15 cellular contexts compared by ENCODE assay signal in genomic region chr1:214319930-214320329, GRCh38. TPM values are rescaled to one million over a fixed set of nuclear protein-coding genes. Genes with fewer than 3 reads are reported as not detected.
DNase-seq lines count a peak whose midpoint lies in the region; ATAC-seq and TF ChIP-seq lines count a peak whose summit lies in the region.
"Had no signal": no experiment of that assay in that cellular context is flagged by ENCODE, and none has a peak within 500 bp of the region (broad histone marks: within the 10 kb centered on the region; RNA-seq: fewer than 3 reads in every experiment).

No MANE protein-coding gene starts in this region.

- no peak overlapping the region for H3K56ac ChIP-seq in H9 (ENCODE audit: insufficient read length, low read depth, low read length)

- H2AK5ac ChIP-seq in H9 (ENCODE audit: insufficient read length, low read length), result no peak overlapping the region

- peaks cover 0 to 3% (median 0%) of the 10 kb centered on the region in 3 experiments; a peak in 2 of 7 replicates for H3K36me3 Mint-ChIP-seq in H9 (ENCODE audit: insufficient read depth in 1 of 3, low read depth in 3 of 3)

- H4K5ac ChIP-seq in H9 (ENCODE audit: insufficient read length, low read depth, low read length), result no peak overlapping the region

- peak overlapping the region in 8 of 11 experiments; percentile 62 to 73 (median 70); a peak in 15 of 22 replicates for H3K4me2 ChIP-seq in BLaER1 treated with 17β-estradiol and CSF1 and Interleukin-3, amounts not matched to agents 10 nM and 100 nM
- H3K4me2 ChIP-seq in H9 (ENCODE audit: insufficient read depth, insufficient read length, low read length), result no peak overlapping the region

- H3K4me1 Mint-ChIP-seq in H9, result peaks cover 49 to 52% of the 10 kb centered on the region in 2 experiments

- H3K23me2 ChIP-seq in H9 (ENCODE audit: insufficient read length, low read depth, low read length, poor library complexity, severe bottlenecking), result no peaks in the 10 kb centered on the region

- no peaks in the 10 kb centered on the region for H4K20me1 ChIP-seq in BLaER1 treated with 17β-estradiol and CSF1 and Interleukin-3, amounts not matched to agents 10 nM and 100 nM
- no peaks in the 10 kb centered on the region for H4K20me1 ChIP-seq in H9 (ENCODE audit: control insufficient read depth, insufficient read depth, insufficient read length)

- peak; percentile 47 for TF ChIP-seq CTCF in H9 (conservative IDR thresholded peaks at IDR 0.05)
- peak; percentile 40 for TF ChIP-seq CTCF in foreskin keratinocyte (conservative IDR thresholded peaks at IDR 0.05)

- no peak overlapping the region for H3K23ac ChIP-seq in H9 (ENCODE audit: insufficient read length, low read depth, low read length)

- no peaks in the 10 kb centered on the region for H3K79me1 ChIP-seq in H9 (ENCODE audit: insufficient read depth, low read depth, low read length, poor library complexity, severe bottlenecking)

- no peak overlapping the region for H3K18ac ChIP-seq in H9 (ENCODE audit: insufficient read length, low read depth, low read length)

- no peak overlapping the region for H2BK120ac ChIP-seq in H9 (ENCODE audit: low read depth, low read length, poor library complexity, severe bottlenecking)

- H2BK12ac ChIP-seq in H9 (ENCODE audit: insufficient read length, low read depth, low read length), result no peak overlapping the region

- no peak overlapping the region for H3T11ph ChIP-seq in H9 (ENCODE audit: low read length)

- no peak overlapping the region for H3K27ac Mint-ChIP-seq in H9
- H3K27ac Mint-ChIP-seq: activated naive CD8-positive, alpha-beta T cell had no signal

- H2BK5ac ChIP-seq in H9 (ENCODE audit: insufficient read length, low read length), result no peak overlapping the region

- no peak overlapping the region for H4K91ac ChIP-seq in H9 (ENCODE audit: insufficient read length, low read depth, low read length)

- no peak overlapping the region for H3K4me3 Mint-ChIP-seq in H9
- H3K4me3 Mint-ChIP-seq: activated naive CD8-positive, alpha-beta T cell; naive thymus-derived CD4-positive, alpha-beta T cell had no signal

- no peaks in the 10 kb centered on the region for H3K27me3 ChIP-seq in BLaER1 treated with 17β-estradiol and CSF1 and Interleukin-3, amounts not matched to agents 10 nM and 100 nM
- H3K27me3 ChIP-seq in H9 (ENCODE audit: insufficient read depth, low read length), result peaks cover 20% of the 10 kb centered on the region
- no peaks in the 10 kb centered on the region for H3K27me3 ChIP-seq in foreskin keratinocyte
- H3K27me3 ChIP-seq: cardiac muscle cell had no signal

- peaks cover 17 to 53% (median 48%) of the 10 kb centered on the region in 10 experiments for H3K4me1 ChIP-seq in BLaER1 treated with 17β-estradiol and CSF1 and Interleukin-3, amounts not matched to agents 10 nM and 100 nM
- peaks cover 11% of the 10 kb centered on the region; the same call in 1 of the 2 replicates for H3K4me1 ChIP-seq in H9 (ENCODE audit: insufficient read depth, low read length)
- H3K4me1 ChIP-seq in foreskin keratinocyte, result peaks cover 2% of the 10 kb centered on the region

- H2BK20ac ChIP-seq in H9 (ENCODE audit: low read depth, low read length, poor library complexity, severe bottlenecking), result no peak overlapping the region

- no peak overlapping the region for H3K14ac ChIP-seq in H9 (ENCODE audit: insufficient read depth, low read length)

- H3K4me3 ChIP-seq in BLaER1 treated with 17β-estradiol and CSF1 and Interleukin-3, amounts not matched to agents 10 nM and 100 nM, result no peak overlapping the region
- H3K4me3 ChIP-seq: cardiac muscle cell, lung had no signal

- H3K27me3 Mint-ChIP-seq in H9 (ENCODE audit: low read depth), result peaks cover 49% of the 10 kb centered on the region
- H3K27me3 Mint-ChIP-seq: activated naive CD8-positive, alpha-beta T cell; naive thymus-derived CD4-positive, alpha-beta T cell had no signal

- H3K4ac ChIP-seq in H9 (ENCODE audit: low read depth, low read length), result no peak overlapping the region

- H3K9ac ChIP-seq in BLaER1 treated with 17β-estradiol and CSF1 and Interleukin-3, amounts not matched to agents 10 nM and 100 nM, result no peak overlapping the region
- H3K9ac ChIP-seq in H9 (ENCODE audit: extremely low read depth, insufficient read length, low read length), result no peak overlapping the region

- no peak overlapping the region for H2BK15ac ChIP-seq in H9 (ENCODE audit: low read depth, low read length)

- no CpG with 5 or more reads among the region's 5 CpGs for WGBS in H9 (ENCODE audit: extremely low coverage, insufficient read length, low lambda C conversion rate)

- H3K27ac ChIP-seq in BLaER1 treated with 17β-estradiol and CSF1 and Interleukin-3, amounts not matched to agents 10 nM and 100 nM, result peak overlapping the region in 1 of 11 experiments; percentile 46; a peak in 2 of 22 replicates
- H3K27ac ChIP-seq in H9 (ENCODE audit: insufficient read length, low read depth, low read length) (no peak overlapping the region), foreskin keratinocyte (no peak overlapping the region)
- H3K27ac ChIP-seq: cardiac muscle cell had no signal

- no peaks in the 10 kb centered on the region for H3K9me3 ChIP-seq in BLaER1 treated with 17β-estradiol and CSF1 and Interleukin-3, amounts not matched to agents 10 nM and 100 nM (replicated peaks in 1 of 11)
- no peaks in the 10 kb centered on the region for H3K9me3 ChIP-seq in H9 (ENCODE audit: control insufficient read depth, low read depth, low read length)

- no peaks in the 10 kb centered on the region for H3K79me2 ChIP-seq in H9 (ENCODE audit: insufficient read depth, low read length)

- no peaks in the 10 kb centered on the region; a peak in 1 of 5 replicates for H3K9me3 Mint-ChIP-seq in H9
- H3K9me3 Mint-ChIP-seq: naive thymus-derived CD4-positive, alpha-beta T cell had no signal

- ATAC-seq in foreskin keratinocyte, result no peak
- no peak for ATAC-seq in GM19023 (IDR thresholded peaks at IDR 0.05; ENCODE audit: unreplicated experiment)
- no peak for ATAC-seq in HG02678 (IDR thresholded peaks at IDR 0.05; ENCODE audit: unreplicated experiment)
- ATAC-seq: naive thymus-derived CD4-positive, alpha-beta T cell had no signal

- no peak overlapping the region for H4K8ac ChIP-seq in H9 (replicated peaks; ENCODE audit: insufficient read length, low read depth, low read length)

- H3K36me3 ChIP-seq in BLaER1 treated with 17β-estradiol and CSF1 and Interleukin-3, amounts not matched to agents 10 nM and 100 nM, result peaks cover 5 to 80% (median 35%) of the 10 kb centered on the region in 11 experiments; a peak in 19 of 22 replicates

- H2AFZ ChIP-seq in H9 (ENCODE audit: low read length), result no peak overlapping the region

- DNase-seq in H9 (no peak), OCI-M1 (lab: John Stamatoyannopoulos, UW) (peak; percentile 7), foreskin keratinocyte (no peak), HPDE6-E6E7 (ENCODE audit: extremely low spot score) (no peak)
- DNase-seq: activated CD4-positive, alpha-beta T cell treated with anti-CD3 and anti-CD28 coated beads for 1 hour; effector CD4-positive, alpha-beta T cell; foreskin fibroblast; naive thymus-derived CD4-positive, alpha-beta T cell; NCI-H1092 had no signal

RNA-seq across cellular contexts. Expression of gene SMYD2, which starts 39.0 kb away (rescaled TPM):
- total RNA-seq in H9 (2021) (8.6 and 10.9 TPM in 2 replicates), foreskin keratinocyte (56.1 and 65.7 TPM in 2 replicates)
- polyA plus RNA-seq in foreskin keratinocyte, result 43.5 and 45.6 TPM in 2 replicates
